8 cellular contexts compared by ENCODE assay signal in the genomic region with DNA sequence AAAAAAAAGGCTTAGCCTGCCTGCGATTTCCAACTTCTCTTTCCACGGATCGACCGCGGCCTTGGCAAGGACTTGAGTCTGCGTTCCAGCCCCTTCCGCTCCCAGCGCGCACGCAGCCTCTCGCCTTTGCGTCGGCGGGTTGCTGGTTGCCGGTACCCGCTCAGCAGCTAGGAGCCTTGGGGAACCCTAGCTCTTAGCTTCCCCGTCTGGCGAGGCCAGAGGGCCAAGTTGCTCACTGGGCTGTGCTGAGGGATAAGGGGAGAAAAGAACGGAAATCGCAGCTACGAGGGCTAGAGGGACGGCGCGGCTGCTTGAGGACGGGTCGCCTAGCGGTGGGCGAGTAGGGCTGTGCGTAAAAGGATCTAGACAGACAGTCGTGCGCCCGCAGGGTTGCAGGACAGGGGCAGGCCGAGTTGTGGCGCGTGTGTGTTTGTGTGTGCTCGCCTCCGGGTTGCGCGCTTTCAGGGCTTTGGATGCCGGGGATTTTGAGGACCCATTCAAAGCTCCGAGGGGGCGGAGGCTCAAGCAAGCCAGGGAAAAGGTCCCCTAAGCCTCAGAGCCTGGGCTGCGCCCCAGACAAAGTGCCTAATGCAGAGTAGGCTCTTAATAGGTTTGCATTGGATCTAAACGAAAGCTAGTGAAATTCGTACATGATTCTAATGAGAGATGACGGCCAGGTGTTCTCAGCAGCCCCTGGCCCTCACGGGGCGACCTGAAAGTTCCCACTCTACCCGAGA. TPM values are rescaled to one million over a fixed set of nuclear protein-coding genes. Genes with fewer than 3 reads are reported as not detected.
DNase-seq lines count a peak whose midpoint lies in the region; ATAC-seq, FAIRE-seq and TF ChIP-seq lines count a peak whose summit lies in the region.

No MANE protein-coding gene starts in this region.

- TF ChIP-seq CTCF in Peyer's patch (IDR thresholded peaks at IDR 0.05) (no peak), HepG2 (CRISPR knock-in tag; IDR thresholded peaks at IDR 0.05) (no peak)

- peaks cover 3% of the 10 kb centered on the region for H3K36me3 Mint-ChIP-seq in central memory CD8-positive, alpha-beta T cell (ENCODE audit: insufficient read depth)
- no peaks in the 10 kb centered on the region for H3K36me3 Mint-ChIP-seq in stimulated activated naive CD8-positive, alpha-beta T cell treated with anti-CD3 and anti-CD28 coated beads, Interleukin-15, Interleukin-2, amounts not matched to agents 100 ng/mL and 50 ng/mL, for 24 hours (ENCODE audit: low read depth)

- no peak overlapping the region for H3K27ac ChIP-seq in Peyer's patch
- no peak overlapping the region for H3K27ac ChIP-seq in HepG2 (ENCODE audit: extremely low read length, insufficient read depth, low read length)

- TF ChIP-seq POLR2A in Peyer's patch (IDR thresholded peaks at IDR 0.05) (no peak), HepG2 (IDR thresholded peaks at IDR 0.05; ENCODE audit: insufficient read depth in 1 of 2, low read depth in 2 of 2, low read length in 2 of 2) (no peak)

- no peak overlapping the region for H3K9ac ChIP-seq in HepG2 (ENCODE audit: insufficient read depth, low read depth, low read length)

- CTCF ChIA-PET in HepG2 (lab: Yijun Ruan, JAX; ENCODE audit: low intra/inter-chr PET ratio, low total read pairs) = interaction anchor here (1.1 to 1.7 kb wide), 3 partner anchors 19 to 412 kb away, joined by 3 to 4 read pairs (median 3); no protein-coding TSS in a partner anchor

- POLR2A ChIA-PET in HepG2 (lab: Yijun Ruan, JAX) = no interaction called here

- H3K79me2 ChIP-seq in HepG2 (ENCODE audit: insufficient read depth, low read length) = no peaks in the 10 kb centered on the region

- no peak overlapping the region for H3K27ac Mint-ChIP-seq in central memory CD8-positive, alpha-beta T cell (ENCODE audit: low read depth)
- H3K27ac Mint-ChIP-seq in stimulated activated naive CD8-positive, alpha-beta T cell treated with anti-CD3 and anti-CD28 coated beads, Interleukin-15, Interleukin-2, amounts not matched to agents 100 ng/mL and 50 ng/mL, for 24 hours = peak overlapping the region; percentile 37

- H2AFZ ChIP-seq in HepG2 (ENCODE audit: low read length) = no peak overlapping the region

- no peak for FAIRE-seq in HepG2 (lab: Jason Lieb, UNC)

- no peak for TF ChIP-seq EP300 in HepG2 (IDR thresholded peaks at IDR 0.05; ENCODE audit: low read depth in 2 of 2, low read length in 2 of 2)
- TF ChIP-seq EP300 in HepG2 (CRISPR knock-in tag; IDR thresholded peaks at IDR 0.05; ENCODE audit: borderline replicate concordance) = no peak

- peak overlapping the region in 3 of 4 donors; percentile 34 to 49 (median 42) for H3K4me3 ChIP-seq in Peyer's patch
- peak overlapping the region in 1 of 3 experiments; percentile 16; a peak in 1 of 6 replicates for H3K4me3 ChIP-seq in HepG2 (replicated peaks in 1 of 3; ENCODE audit: insufficient read depth in 1 of 3, low read depth in 2 of 3, low read length in 3 of 3)

- DNase-seq in NCI-H2029 (lab: John Stamatoyannopoulos, UW) (peak; percentile 33), NCI-H2029 treated with DMSO at 0.1 percent for 48 hours (lab: John Stamatoyannopoulos, UW) (no peak), Peyer's patch (peak in 2 of 3 donors; percentile 54 to 62), HepG2 (ENCODE audit: low spot score) (no peak)
- DNase-seq in central memory CD8-positive, alpha-beta T cell (ENCODE audit: low spot score in 2 of 2) = no peak

- BruUV-seq in HepG2 (replicated peaks; lab: Mats Ljungman, UMichigan) = no TSS peak

- in situ Hi-C loops in HepG2 (cut with HindIII; ENCODE audit: extremely low pct_ligation_motif_present, low pct_unique_long_range_greater_than_20kb) = loop anchor here (5.0 kb wide), 2 partner anchors 377 to 412 kb away; no protein-coding TSS in a partner anchor

- H3K4me1 ChIP-seq in Peyer's patch (peaks cover 3 to 53% (median 34%) of the 10 kb centered on the region in 4 donors), HepG2 (ENCODE audit: insufficient read depth, low read length) (peaks cover 18% of the 10 kb centered on the region)

- TF ChIP-seq RAD21 in HepG2 (CRISPR knock-in tag; IDR thresholded peaks at IDR 0.05) = no peak

- peaks cover 95% of the 10 kb centered on the region for H3K27me3 Mint-ChIP-seq in central memory CD8-positive, alpha-beta T cell
- H3K27me3 Mint-ChIP-seq in stimulated activated naive CD8-positive, alpha-beta T cell treated with anti-CD3 and anti-CD28 coated beads, Interleukin-15, Interleukin-2, amounts not matched to agents 100 ng/mL and 50 ng/mL, for 24 hours = peaks cover 86% of the 10 kb centered on the region

- H3K36me3 ChIP-seq in Peyer's patch = no peaks in the 10 kb centered on the region
- no peaks in the 10 kb centered on the region for H3K36me3 ChIP-seq in HepG2 (replicated peaks in 1 of 2; ENCODE audit: control insufficient read depth in 1 of 2, insufficient read depth in 2 of 2, low read length in 2 of 2)

- no peaks in the 10 kb centered on the region for H4K20me1 ChIP-seq in HepG2 (ENCODE audit: insufficient read depth, low read length)

- H3K9me3 Mint-ChIP-seq in central memory CD8-positive, alpha-beta T cell = no peaks in the 10 kb centered on the region
- no peaks in the 10 kb centered on the region for H3K9me3 Mint-ChIP-seq in stimulated activated naive CD8-positive, alpha-beta T cell treated with anti-CD3 and anti-CD28 coated beads, Interleukin-15, Interleukin-2, amounts not matched to agents 100 ng/mL and 50 ng/mL, for 24 hours

- peaks cover 0 to 54% of the 10 kb centered on the region in 2 donors for H3K27me3 ChIP-seq in Peyer's patch
- H3K27me3 ChIP-seq in HepG2 (ENCODE audit: control insufficient read depth in 1 of 2, insufficient read depth in 2 of 2, low read length in 2 of 2) = peaks cover 4 to 62% of the 10 kb centered on the region in 2 experiments

- ATAC-seq in central memory CD8-positive, alpha-beta T cell (replicated peaks; ENCODE audit: extremely low read depth, poor library complexity, severe bottlenecking) = no peak
- no peak for ATAC-seq in HepG2
- ATAC-seq in GM21576 (IDR thresholded peaks at IDR 0.05; ENCODE audit: unreplicated experiment) = no peak
- ATAC-seq in HG02798 (IDR thresholded peaks at IDR 0.05; ENCODE audit: poor library complexity, unreplicated experiment) = no peak

- intact Hi-C loops in HepG2 (cut with micrococcal nuclease; ENCODE audit: unreplicated experiment) = loop anchor here (2.0 kb wide), 1 partner anchor 58 kb away; no protein-coding TSS in a partner anchor

- peak overlapping the region; percentile 71 for H3K4me3 Mint-ChIP-seq in central memory CD8-positive, alpha-beta T cell
- H3K4me3 Mint-ChIP-seq in stimulated activated naive CD8-positive, alpha-beta T cell treated with anti-CD3 and anti-CD28 coated beads, Interleukin-15, Interleukin-2, amounts not matched to agents 100 ng/mL and 50 ng/mL, for 24 hours = peak overlapping the region; percentile 81

- H3K9me3 ChIP-seq in Peyer's patch = no peaks in the 10 kb centered on the region
- H3K9me3 ChIP-seq in HepG2 (ENCODE audit: low read length) = no peaks in the 10 kb centered on the region

- peaks cover 42% of the 10 kb centered on the region for H3K4me1 Mint-ChIP-seq in central memory CD8-positive, alpha-beta T cell
- peaks cover 54% of the 10 kb centered on the region for H3K4me1 Mint-ChIP-seq in stimulated activated naive CD8-positive, alpha-beta T cell treated with anti-CD3 and anti-CD28 coated beads, Interleukin-15, Interleukin-2, amounts not matched to agents 100 ng/mL and 50 ng/mL, for 24 hours (ENCODE audit: low read depth)

- peak overlapping the region; percentile 18; the same call in 1 of the 2 replicates for H3K4me2 ChIP-seq in HepG2 (ENCODE audit: low read depth, low read length)

- WGBS in HepG2 (ENCODE audit: low lambda C conversion rate) = 78% methylated on average over 48 of the region's 49 CpGs

RNA-seq across cellular contexts. Expression of a gene that starts 40.5 kb away (rescaled TPM):
- total RNA-seq in Peyer's patch = 10 to 100 TPM; 25.6 to 47.0 (median 36.6) TPM
- 13.9 and 20.5 TPM in 2 replicates for total RNA-seq in HepG2 (2016; rRNA removed; fragmentation: Illumina TruSeq; extraction: Trizol)
- 0.97 and 4.0 TPM in 2 replicates for total RNA-seq in HepG2 (2016; cell fraction: cytosol; rRNA removed; fragmentation: Illumina TruSeq; extraction: Trizol; ENCODE audit: low read depth)
- total RNA-seq in HepG2 (2016; cell fraction: insoluble cytoplasmic fraction; rRNA removed; fragmentation: Illumina TruSeq; extraction: Trizol) = 14.7 and 22.2 TPM in 2 replicates
- total RNA-seq in HepG2 (2016; cell fraction: membrane; rRNA removed; fragmentation: Illumina TruSeq; extraction: Trizol) = 5.2 and 6.1 TPM in 2 replicates
- 15.8 and 22.0 TPM in 2 replicates for total RNA-seq in HepG2 (2016; cell fraction: nucleus; rRNA removed; fragmentation: Illumina TruSeq; extraction: Trizol)
- polyA plus RNA-seq in HepG2 (2011; rRNA removed) = 8.7 and 9.9 TPM in 2 replicates
- polyA plus RNA-seq in HepG2 (2011; cell fraction: cytosol; rRNA removed) = 5.7 and 6.0 TPM in 2 replicates
- polyA plus RNA-seq in HepG2 (2011; cell fraction: nucleus; rRNA removed) = 6.8 and 7.5 TPM in 2 replicates
- polyA plus RNA-seq in HepG2 (2012) = 10.4 and 15.8 TPM in 2 replicates
- 0.83 and 0.85 TPM in 2 replicates for polyA plus RNA-seq in HepG2 (2016; cell fraction: cytosol; fragmentation: Illumina TruSeq; extraction: Trizol; ENCODE audit: low read depth)
- 9.8 and 11.2 TPM in 2 replicates for polyA plus RNA-seq in HepG2 (2016; cell fraction: insoluble cytoplasmic fraction; fragmentation: Illumina TruSeq; extraction: Trizol; ENCODE audit: low read depth)
- 2.2 and 3.4 TPM in 2 replicates for polyA plus RNA-seq in HepG2 (2016; cell fraction: membrane; fragmentation: Illumina TruSeq; extraction: Trizol; ENCODE audit: low read depth)
- polyA plus RNA-seq in HepG2 (2016; cell fraction: nucleus; fragmentation: Illumina TruSeq; extraction: Trizol; ENCODE audit: insufficient read depth, low read depth) = 21.3 and 27.0 TPM in 2 replicates
- polyA minus RNA-seq in HepG2 (2011; rRNA and poly(A)+ RNA removed; ENCODE audit: low replicate concordance) = 21.8 and 34.2 TPM in 2 replicates
- 17.3 and 21.2 TPM in 2 replicates for polyA minus RNA-seq in HepG2 (2011; cell fraction: cytosol; rRNA and poly(A)+ RNA removed)
- polyA minus RNA-seq in HepG2 (2011; cell fraction: nucleus; rRNA and poly(A)+ RNA removed) = 10.9 and 13.3 TPM in 2 replicates

RNA-seq across cellular contexts. Expression of a gene that starts 50.8 kb away (rescaled TPM):
- not detected for total RNA-seq in Peyer's patch
- total RNA-seq in HepG2 (2016; rRNA removed; fragmentation: Illumina TruSeq; extraction: Trizol) = not detected in 2 replicates
- not detected in 2 replicates for total RNA-seq in HepG2 (2016; cell fraction: cytosol; rRNA removed; fragmentation: Illumina TruSeq; extraction: Trizol; ENCODE audit: low read depth)
- not detected in 2 replicates for total RNA-seq in HepG2 (2016; cell fraction: insoluble cytoplasmic fraction; rRNA removed; fragmentation: Illumina TruSeq; extraction: Trizol)
- not detected in 2 replicates for total RNA-seq in HepG2 (2016; cell fraction: membrane; rRNA removed; fragmentation: Illumina TruSeq; extraction: Trizol)
- not detected in 2 replicates for total RNA-seq in HepG2 (2016; cell fraction: nucleus; rRNA removed; fragmentation: Illumina TruSeq; extraction: Trizol)
- polyA plus RNA-seq in HepG2 (2011; rRNA removed) = not detected in 2 replicates
- not detected in 2 replicates for polyA plus RNA-seq in HepG2 (2011; cell fraction: cytosol; rRNA removed)
- polyA plus RNA-seq in HepG2 (2011; cell fraction: nucleus; rRNA removed) = not detected in 2 replicates
- not detected in 2 replicates for polyA plus RNA-seq in HepG2 (2012)
- not detected in 2 replicates for polyA plus RNA-seq in HepG2 (2016; cell fraction: cytosol; fragmentation: Illumina TruSeq; extraction: Trizol; ENCODE audit: low read depth)
- not detected in 2 replicates for polyA plus RNA-seq in HepG2 (2016; cell fraction: insoluble cytoplasmic fraction; fragmentation: Illumina TruSeq; extraction: Trizol; ENCODE audit: low read depth)
- not detected in 2 replicates for polyA plus RNA-seq in HepG2 (2016; cell fraction: membrane; fragmentation: Illumina TruSeq; extraction: Trizol; ENCODE audit: low read depth)
- polyA plus RNA-seq in HepG2 (2016; cell fraction: nucleus; fragmentation: Illumina TruSeq; extraction: Trizol; ENCODE audit: insufficient read depth, low read depth) = not detected in 2 replicates
- polyA minus RNA-seq in HepG2 (2011; rRNA and poly(A)+ RNA removed; ENCODE audit: low replicate concordance) = not detected in 2 replicates
- polyA minus RNA-seq in HepG2 (2011; cell fraction: cytosol; rRNA and poly(A)+ RNA removed) = not detected in 2 replicates
- polyA minus RNA-seq in HepG2 (2011; cell fraction: nucleus; rRNA and poly(A)+ RNA removed) = not detected in 2 replicates

Comparison
In these comparisons a context has a peak if more than half of its experiments do, and no peak if none do; other contexts are left out.
1. DNase-seq: peak in NCI-H2029 (single experiment) and Peyer's patch (2 of 3); none in NCI-H2029 treated with DMSO at 0.1 percent for 48 hours (single experiment), central memory CD8-positive, alpha-beta T cell (0 of 2) and HepG2 (single experiment).